ENCODE assay signal across 24 cellular contexts in genomic region chr4:21795091-21795490, GRCh38.
A peak's percentile ranks its signal among the peaks of the same experiment; 100 is the strongest.
DNase-seq lines count a peak whose midpoint lies in the region; ATAC-seq and TF ChIP-seq lines count a peak whose summit lies in the region.
"Had no signal": no experiment of that assay in that cellular context is flagged by ENCODE, and none has a peak within 500 bp of the region (broad histone marks: within the 10 kb centered on the region; RNA-seq: fewer than 3 reads in every experiment).

No MANE protein-coding gene starts in this region.

- H3K27me3 Mint-ChIP-seq in activated naive CD8-positive, alpha-beta T cell treated with anti-CD3 and anti-CD28 coated beads, Interleukin-2, amount 10 ng/mL, durations not matched to agents 7 days and 5 days = peaks cover 2% of the 10 kb centered on the region
- H3K27me3 Mint-ChIP-seq: CD4-positive, alpha-beta memory T cell had no signal

- H3K36me3 Mint-ChIP-seq in activated naive CD8-positive, alpha-beta T cell treated with anti-CD3 and anti-CD28 coated beads, Interleukin-2, amount 10 ng/mL, durations not matched to agents 7 days and 5 days = no peaks in the 10 kb centered on the region
- H3K36me3 Mint-ChIP-seq: CD4-positive, alpha-beta memory T cell; mesothelial cell of epicardium had no signal

- ATAC-seq in activated naive CD8-positive, alpha-beta T cell treated with anti-CD3 and anti-CD28 coated beads, Interleukin-2, amount 10 ng/mL, durations not matched to agents 7 days and 5 days (ENCODE audit: low read depth) = peak; percentile 52
- no peak for ATAC-seq in HG03565 (IDR thresholded peaks at IDR 0.05; ENCODE audit: unreplicated experiment)
- ATAC-seq: esophagus mucosa, HCT116, heart right ventricle, left lung had no signal

- H3K4me1 Mint-ChIP-seq in activated naive CD8-positive, alpha-beta T cell treated with anti-CD3 and anti-CD28 coated beads, Interleukin-2, amount 10 ng/mL, durations not matched to agents 7 days and 5 days = peaks cover 5% of the 10 kb centered on the region
- H3K4me1 Mint-ChIP-seq: CD4-positive, alpha-beta memory T cell; mesothelial cell of epicardium had no signal

- no peaks in the 10 kb centered on the region for H3K9me3 Mint-ChIP-seq in activated naive CD8-positive, alpha-beta T cell treated with anti-CD3 and anti-CD28 coated beads, Interleukin-2, amount 10 ng/mL, durations not matched to agents 7 days and 5 days
- H3K9me3 Mint-ChIP-seq: mesothelial cell of epicardium had no signal

- TF ChIP-seq CTCF in fibroblast of pulmonary artery (IDR thresholded peaks at IDR 0.05; ENCODE audit: low read length, missing control alignments) (no peak), GM20000 (IDR thresholded peaks at IDR 0.05; ENCODE audit: extremely low read depth, missing control alignments) (no peak)

- DNase-seq in EH (ENCODE audit: low read depth) (peak; percentile 63), HT1080 (ENCODE audit: low read depth) (peak; percentile 15), fibroblast of pulmonary artery (ENCODE audit: low read depth) (peak; percentile 61), GM20000 (ENCODE audit: low spot score) (no peak), SW 1271 (lab: John Stamatoyannopoulos, UW) (no peak), LoVo (ENCODE audit: low spot score) (no peak)
- DNase-seq in activated naive CD8-positive, alpha-beta T cell treated with anti-CD3 and anti-CD28 coated beads, Interleukin-2, amount 10 ng/mL, durations not matched to agents 7 days and 5 days = no peak
- DNase-seq: activated CD4-positive, alpha-beta T cell treated with anti-CD3 and anti-CD28 coated beads, Interleukin-2, amount 50 U/mL, for 1 hour; activated gamma-delta T cell; effector CD8-positive, alpha-beta T cell; heart right ventricle; left lung; NCI-H146; NCI-H2171 treated with DMSO at 0.1 percent for 48 hours; NCI-H748 treated with DMSO at 0.1 percent for 48 hours; SHP77 treated with DMSO at 0.1 percent for 48 hours; stimulated activated naive CD4-positive, alpha-beta T cell treated with Interleukin-2 at 50 U/mL for 16 hours had no signal

- POLR2A ChIA-PET in activated naive CD8-positive, alpha-beta T cell treated with anti-CD3 and anti-CD28 coated beads, Interleukin-2, amount 10 ng/mL, durations not matched to agents 7 days and 5 days (lab: Charles Lee) = no interaction called here

- no peak overlapping the region for H3K4me3 ChIP-seq in fibroblast of pulmonary artery (replicated peaks; ENCODE audit: low read depth, low read length)
- H3K4me3 ChIP-seq: ascending aorta, heart right ventricle, left lung, tibial nerve had no signal

- H3K27ac Mint-ChIP-seq in activated naive CD8-positive, alpha-beta T cell treated with anti-CD3 and anti-CD28 coated beads, Interleukin-2, amount 10 ng/mL, durations not matched to agents 7 days and 5 days = peak overlapping the region; percentile 40
- H3K27ac Mint-ChIP-seq: mesothelial cell of epicardium had no signal

- H3K4me3 Mint-ChIP-seq in activated naive CD8-positive, alpha-beta T cell treated with anti-CD3 and anti-CD28 coated beads, Interleukin-2, amount 10 ng/mL, durations not matched to agents 7 days and 5 days = no peak overlapping the region
- H3K4me3 Mint-ChIP-seq: CD4-positive, alpha-beta memory T cell; mesothelial cell of epicardium had no signal

Comparison
In these comparisons a context has a peak if more than half of its experiments do, and no peak if none do; other contexts are left out.
1. DNase-seq: peak in EH (single experiment), HT1080 (single experiment) and fibroblast of pulmonary artery (single experiment); none in activated naive CD8-positive, alpha-beta T cell treated with anti-CD3 and anti-CD28 coated beads, Interleukin-2, amount 10 ng/mL, durations not matched to agents 7 days and 5 days (single experiment), GM20000 (single experiment), SW 1271 (0 of 2) and LoVo (single experiment).